ENCODE assay signal across 8 cellular contexts in genomic region chr4:73127839-73128448, GRCh38. TPM values are rescaled to one million over a fixed set of nuclear protein-coding genes. Genes with fewer than 3 reads are reported as not detected.
A peak's percentile ranks its signal among the peaks of the same experiment; 100 is the strongest.
DNase-seq lines count a peak whose midpoint lies in the region; ATAC-seq and TF ChIP-seq lines count a peak whose summit lies in the region.

No MANE protein-coding gene starts in this region.

- H3K4me3 Mint-ChIP-seq in activated CD8-positive, alpha-beta memory T cell treated with anti-CD3 and anti-CD28 coated beads, Interleukin-2, amount 10 ng/mL, durations not matched to agents 7 days and 5 days = no peak overlapping the region

- no peak overlapping the region for H3K4me3 ChIP-seq in adrenal gland
- no peak overlapping the region for H3K4me3 ChIP-seq in effector memory CD4-positive, alpha-beta T cell (ENCODE audit: insufficient read depth, low read depth, low read length, poor library complexity, severe bottlenecking)
- H3K4me3 ChIP-seq in prostate gland = no peak overlapping the region

- H3K36me3 Mint-ChIP-seq in activated CD8-positive, alpha-beta memory T cell treated with anti-CD3 and anti-CD28 coated beads, Interleukin-2, amount 10 ng/mL, durations not matched to agents 7 days and 5 days = peaks cover 27% of the 10 kb centered on the region

- H3K4me1 Mint-ChIP-seq in activated CD8-positive, alpha-beta memory T cell treated with anti-CD3 and anti-CD28 coated beads, Interleukin-2, amount 10 ng/mL, durations not matched to agents 7 days and 5 days = no peaks in the 10 kb centered on the region

- H3K9me3 ChIP-seq in adrenal gland (replicated peaks in 1 of 3) (no peaks in the 10 kb centered on the region), prostate gland (no peaks in the 10 kb centered on the region)
- no peaks in the 10 kb centered on the region for H3K9me3 ChIP-seq in effector memory CD4-positive, alpha-beta T cell (ENCODE audit: control insufficient read depth, low read length)

- DNase-seq in activated CD8-positive, alpha-beta memory T cell treated with anti-CD3 and anti-CD28 coated beads, Interleukin-2, amount 10 ng/mL, durations not matched to agents 7 days and 5 days = no peak
- no peak for DNase-seq in activated CD8-positive, alpha-beta memory T cell treated with anti-CD3 and anti-CD28 coated beads, Interleukin-2, amount 50 U/mL, for 48 hours
- DNase-seq in adrenal gland (peak in 3 of 7 donors; percentile 19 to 21 (median 20)), left colon (no peak), prostate gland (ENCODE audit: low spot score) (no peak)
- no peak for DNase-seq in effector memory CD4-positive, alpha-beta T cell

- no peak overlapping the region for H3K27ac Mint-ChIP-seq in activated CD8-positive, alpha-beta memory T cell treated with anti-CD3 and anti-CD28 coated beads, Interleukin-2, amount 10 ng/mL, durations not matched to agents 7 days and 5 days

- CTCF ChIA-PET in activated CD8-positive, alpha-beta memory T cell treated with anti-CD3 and anti-CD28 coated beads, Interleukin-2, amount 10 ng/mL, durations not matched to agents 7 days and 5 days (lab: Charles Lee) = interaction anchor here (0.8 to 2.9 kb wide), 3 partner anchors 10 to 131 kb away, joined by 3 to 10 read pairs (median 3); partner anchors contain the start of gene ANKRD17

- H3K36me3 ChIP-seq in adrenal gland (replicated peaks in 1 of 2) (peaks cover 0 to 16% of the 10 kb centered on the region in 2 donors), prostate gland (no peaks in the 10 kb centered on the region)
- H3K36me3 ChIP-seq in effector memory CD4-positive, alpha-beta T cell (ENCODE audit: control insufficient read depth, insufficient read depth, low read length) = peaks cover 24% of the 10 kb centered on the region

- no peak overlapping the region for H3K27ac ChIP-seq in adrenal gland
- H3K27ac ChIP-seq in effector memory CD4-positive, alpha-beta T cell (ENCODE audit: insufficient read depth, low read length, poor library complexity, severe bottlenecking) = no peak overlapping the region
- no peak overlapping the region for H3K27ac ChIP-seq in prostate gland

- intact Hi-C loops in adrenal gland (cut with DNase I) = no loop called here
- intact Hi-C loops in left colon (cut with DNase I, micrococcal nuclease) = no loop called here
- intact Hi-C loops in prostate gland (cut with DNase I) = loop anchor here (10.0 kb wide), 1 partner anchor 127 kb away; the partner anchor contains the start of gene ANKRD17

- H3K27me3 ChIP-seq in adrenal gland (no peaks in the 10 kb centered on the region), prostate gland (replicated peaks; ENCODE audit: insufficient read depth) (no peaks in the 10 kb centered on the region)
- H3K27me3 ChIP-seq in effector memory CD4-positive, alpha-beta T cell (replicated peaks; ENCODE audit: control insufficient read depth, insufficient read depth, low read length, poor library complexity, severe bottlenecking) = no peaks in the 10 kb centered on the region

- 79 to 82% (median 81%) methylated on average over 3 of the region's 3 CpGs for whole genome bisulfite sequencing in adrenal gland, 4 donors
- WGBS in prostate gland = 50% methylated on average over 3 of the region's 3 CpGs

- ATAC-seq in activated CD8-positive, alpha-beta memory T cell treated with anti-CD3 and anti-CD28 coated beads, Interleukin-2, amount 10 ng/mL, durations not matched to agents 7 days and 5 days = peak; percentile 66
- peak; percentile 81 for ATAC-seq in HG03469 (IDR thresholded peaks at IDR 0.05; ENCODE audit: unreplicated experiment)
- peak; percentile 68 for ATAC-seq in left colon
- no peak for ATAC-seq in GM18909 (IDR thresholded peaks at IDR 0.05; ENCODE audit: poor library complexity, unreplicated experiment)

- H3K4me1 ChIP-seq in adrenal gland (replicated peaks in 1 of 2) (no peaks in the 10 kb centered on the region), prostate gland (replicated peaks) (no peaks in the 10 kb centered on the region)
- H3K4me1 ChIP-seq in effector memory CD4-positive, alpha-beta T cell (ENCODE audit: control insufficient read depth, insufficient read depth, low read length, poor library complexity, severe bottlenecking) = no peaks in the 10 kb centered on the region

- H3K27me3 Mint-ChIP-seq in activated CD8-positive, alpha-beta memory T cell treated with anti-CD3 and anti-CD28 coated beads, Interleukin-2, amount 10 ng/mL, durations not matched to agents 7 days and 5 days = no peaks in the 10 kb centered on the region

- TF ChIP-seq POLR2A in adrenal gland (IDR thresholded peaks at IDR 0.05) = no peak
- TF ChIP-seq POLR2A in prostate gland (IDR thresholded peaks at IDR 0.05) = no peak

- H3K9me3 Mint-ChIP-seq in activated CD8-positive, alpha-beta memory T cell treated with anti-CD3 and anti-CD28 coated beads, Interleukin-2, amount 10 ng/mL, durations not matched to agents 7 days and 5 days (ENCODE audit: low read depth) = no peaks in the 10 kb centered on the region

- peak; percentile 12 to 43 (median 31) for TF ChIP-seq CTCF in adrenal gland (IDR thresholded peaks at IDR 0.05)
- no peak for TF ChIP-seq CTCF in prostate gland (IDR thresholded peaks at IDR 0.05)

RNA-seq across cellular contexts. Expression of gene COX18, which starts 58.4 kb away (rescaled TPM):
- total RNA-seq in activated CD8-positive, alpha-beta memory T cell treated with anti-CD3 and anti-CD28 coated beads, Interleukin-2, amount 10 ng/mL, durations not matched to agents 7 days and 5 days = 10 to 100 TPM; 13.2 to 15.5 TPM
- total RNA-seq in adrenal gland (10 to 100 TPM; 25.3 to 59.5 (median 34.6) TPM), left colon (10 to 100 TPM; 17.0 to 18.1 TPM), prostate gland (10 to 100 TPM; 31.3 to 47.4 TPM)
- polyA plus RNA-seq in adrenal gland = 10 to 100 TPM in 2 of 3 donors, 1 to 10 TPM in 1; 8.3 to 27.2 (median 13.7) TPM

Comparison
In these comparisons a context has a peak if more than half of its experiments do, and no peak if none do; other contexts are left out.
1. CTCF ChIP-seq: peak in adrenal gland (6 of 6); none in prostate gland (0 of 4).